In genomic region chr13:114009590-114010400, GRCh38 we compare ENCODE assay signal across 16 cellular contexts. TPM values are rescaled to one million over a fixed set of nuclear protein-coding genes. Genes with fewer than 3 reads are reported as not detected.
"Had no signal": no experiment of that assay in that cellular context is flagged by ENCODE, and none has a peak within 500 bp of the region (broad histone marks: within the 10 kb centered on the region; RNA-seq: fewer than 3 reads in every experiment).

No MANE protein-coding gene starts in this region.

- H3K27ac ChIP-seq: body of pancreas, epithelial cell of prostate, prostate gland, tibial nerve, vagina had no signal

- DNase-seq: activated CD4-positive, alpha-beta T cell treated with anti-CD3 and anti-CD28 coated beads, Interleukin-2, amount 50 U/mL, for 48 hours; activated naive CD4-positive, alpha-beta T cell treated with anti-CD3 and anti-CD28 coated beads, Interleukin-2, amount 50 U/mL, for 16 hours; amniotic stem cell; effector memory CD4-positive, alpha-beta T cell; hypothalamus; mammary epithelial cell; stimulated activated CD4-positive, alpha-beta T cell treated with anti-CD3 and anti-CD28 coated beads, Interleukin-4, amount 100 ng/mL, for 1 hour; stimulated activated CD8-positive, alpha-beta memory T cell treated with anti-CD3 and anti-CD28 coated beads, Interleukin-4, amount 100 ng/mL, for 48 hours; T-helper 2 cell had no signal

- H3K9me3 ChIP-seq: body of pancreas, mucosa of descending colon, prostate gland, tibial nerve, vagina had no signal

- H3K27me3 ChIP-seq: body of pancreas, tibial nerve, vagina had no signal

- H3K4me1 ChIP-seq: body of pancreas, prostate gland, tibial nerve, vagina had no signal

- H3K4me3 ChIP-seq: body of pancreas, mucosa of descending colon, prostate gland, tibial nerve, vagina had no signal

- ATAC-seq: activated CD4-positive, CD25-positive, alpha-beta regulatory T cell treated with anti-CD3 and anti-CD28 coated beads, Interleukin-2, amount 50 U/mL, for 24 hours; body of pancreas; mucosa of descending colon had no signal

RNA-seq across cellular contexts. Expression of gene C13orf46, which starts 35.9 kb away (rescaled TPM):
- total RNA-seq: vagina had no signal
